ENCODE assay signal across 25 cellular contexts in genomic region chr3:71714595-71714994, GRCh38. TPM values are rescaled to one million over a fixed set of nuclear protein-coding genes. Genes with fewer than 3 reads are reported as not detected.
A peak's percentile ranks its signal among the peaks of the same experiment; 100 is the strongest.
DNase-seq lines count a peak whose midpoint lies in the region; ATAC-seq and TF ChIP-seq lines count a peak whose summit lies in the region.
"Had no signal": no experiment of that assay in that cellular context is flagged by ENCODE, and none has a peak within 500 bp of the region (broad histone marks: within the 10 kb centered on the region; RNA-seq: fewer than 3 reads in every experiment).

No MANE protein-coding gene starts in this region.

- intact Hi-C loops in CD4-positive, alpha-beta memory T cell (cut with micrococcal nuclease), result no loop called here

- H3K4me1 Mint-ChIP-seq in activated T-cell treated with anti-CD3 and anti-CD28 coated beads, Interleukin-2, amount 50 U/mL, for 24 hours (ENCODE audit: low read depth), result peaks cover 90% of the 10 kb centered on the region
- peaks cover 68% of the 10 kb centered on the region for H3K4me1 Mint-ChIP-seq in activated T-cell treated with anti-CD3 and anti-CD28 coated beads, Interleukin-2, amount 50 U/mL, for 72 hours (ENCODE audit: low read depth)
- H3K4me1 Mint-ChIP-seq in CD4-positive, alpha-beta memory T cell, result peaks cover 77 to 98% (median 87%) of the 10 kb centered on the region in 4 donors
- H3K4me1 Mint-ChIP-seq in T-cell, result peaks cover 95 to 99% (median 96%) of the 10 kb centered on the region in 3 donors
- H3K4me1 Mint-ChIP-seq: B cell had no signal

- CTCF ChIA-PET in CD4-positive, alpha-beta memory T cell (lab: Charles Lee; ENCODE audit: partially characterized antibody), result interaction anchor here (1.9 to 5.5 kb wide), 3 partner anchors 9 to 952 kb away, joined by 6 to 100 read pairs (median 7); no protein-coding TSS in a partner anchor
- CTCF ChIA-PET in T-cell (lab: Charles Lee), result interaction anchor here (0.6 to 0.9 kb wide), 2 partner anchors 10 to 1105 kb away, joined by 3 read pairs; no protein-coding TSS in a partner anchor

- H3K4me3 ChIP-seq in CD4-positive, alpha-beta memory T cell (ENCODE audit: low read length in 2 of 2), result no peak overlapping the region
- H3K4me3 ChIP-seq in neutrophil (ENCODE audit: low read depth in 1 of 2, low read length in 1 of 2) (no peak overlapping the region), SJCRH30 (no peak overlapping the region)
- H3K4me3 ChIP-seq: A549 had no signal

- H3K9me3 Mint-ChIP-seq in activated T-cell treated with anti-CD3 and anti-CD28 coated beads, Interleukin-2, amount 50 U/mL, for 24 hours, result no peaks in the 10 kb centered on the region
- H3K9me3 Mint-ChIP-seq in activated T-cell treated with anti-CD3 and anti-CD28 coated beads, Interleukin-2, amount 50 U/mL, for 72 hours, result no peaks in the 10 kb centered on the region
- no peaks in the 10 kb centered on the region for H3K9me3 Mint-ChIP-seq in CD4-positive, alpha-beta memory T cell
- no peaks in the 10 kb centered on the region for H3K9me3 Mint-ChIP-seq in T-cell

- H3K36me3 Mint-ChIP-seq in activated T-cell treated with anti-CD3 and anti-CD28 coated beads, Interleukin-2, amount 50 U/mL, for 24 hours (ENCODE audit: low read depth), result peaks cover 9% of the 10 kb centered on the region
- H3K36me3 Mint-ChIP-seq in activated T-cell treated with anti-CD3 and anti-CD28 coated beads, Interleukin-2, amount 50 U/mL, for 72 hours (ENCODE audit: insufficient read depth in 2 of 2), result peaks cover 0 to 3% of the 10 kb centered on the region in 2 donors
- peaks cover 8 to 34% of the 10 kb centered on the region in 2 donors for H3K36me3 Mint-ChIP-seq in CD4-positive, alpha-beta memory T cell
- H3K36me3 Mint-ChIP-seq in T-cell, result peaks cover 11% of the 10 kb centered on the region

- H3K4me1 ChIP-seq in CD4-positive, alpha-beta memory T cell (ENCODE audit: insufficient read depth, low read length), result peaks cover 100% of the 10 kb centered on the region
- peaks cover 61 to 67% of the 10 kb centered on the region in 2 experiments for H3K4me1 ChIP-seq in neutrophil (ENCODE audit: control insufficient read depth in 1 of 2, insufficient read depth in 1 of 2, low read depth in 1 of 2, low read length in 1 of 2)
- no peaks in the 10 kb centered on the region for H3K4me1 ChIP-seq in SJCRH30
- H3K4me1 ChIP-seq: A549 had no signal

- no peak for ATAC-seq in activated T-cell treated with anti-CD3 and anti-CD28 coated beads, Interleukin-2, amount 50 U/mL, for 72 hours (replicated peaks in 1 of 2)
- ATAC-seq in T-cell (replicated peaks in 1 of 4), result no peak
- ATAC-seq: A549, PC-3 had no signal

- no peak overlapping the region for H3K27ac ChIP-seq in CD4-positive, alpha-beta memory T cell (ENCODE audit: low read depth, low read length)
- H3K27ac ChIP-seq in neutrophil (peak overlapping the region; percentile 30), SJCRH30 (no peak overlapping the region)
- H3K27ac ChIP-seq: A549 had no signal

- peak overlapping the region; percentile 68 for H3K27ac Mint-ChIP-seq in activated T-cell treated with anti-CD3 and anti-CD28 coated beads, Interleukin-2, amount 50 U/mL, for 24 hours
- no peak overlapping the region for H3K27ac Mint-ChIP-seq in activated T-cell treated with anti-CD3 and anti-CD28 coated beads, Interleukin-2, amount 50 U/mL, for 72 hours
- peak overlapping the region; percentile 25 to 70 (median 64) for H3K27ac Mint-ChIP-seq in CD4-positive, alpha-beta memory T cell
- peak overlapping the region; percentile 0 to 30 for H3K27ac Mint-ChIP-seq in T-cell
- H3K27ac Mint-ChIP-seq: B cell had no signal

- H3K27me3 Mint-ChIP-seq in activated T-cell treated with anti-CD3 and anti-CD28 coated beads, Interleukin-2, amount 50 U/mL, for 24 hours, result no peaks in the 10 kb centered on the region
- no peaks in the 10 kb centered on the region for H3K27me3 Mint-ChIP-seq in activated T-cell treated with anti-CD3 and anti-CD28 coated beads, Interleukin-2, amount 50 U/mL, for 72 hours (ENCODE audit: low read depth)
- H3K27me3 Mint-ChIP-seq in CD4-positive, alpha-beta memory T cell, result no peaks in the 10 kb centered on the region
- no peaks in the 10 kb centered on the region for H3K27me3 Mint-ChIP-seq in T-cell

- POLR2A ChIA-PET in CD4-positive, alpha-beta memory T cell (lab: Charles Lee; ENCODE audit: partially characterized antibody), result interaction anchor here (1.0 to 1.5 kb wide), 2 partner anchors 10 to 204 kb away, joined by 3 to 7 read pairs; partner anchors contain the start of gene EIF4E3
- POLR2A ChIA-PET in T-cell (lab: Charles Lee), result no interaction called here

- DNase-seq in activated T-cell treated with anti-CD3 and anti-CD28 coated beads, Interleukin-2, amount 50 U/mL, for 24 hours, result no peak
- no peak for DNase-seq in activated T-cell treated with anti-CD3 and anti-CD28 coated beads, Interleukin-2, amount 50 U/mL, for 72 hours
- DNase-seq in CD4-positive, alpha-beta memory T cell, result no peak
- DNase-seq in T-cell (no peak), NCI-H146 treated with DMSO at 0.1 percent for 48 hours (lab: John Stamatoyannopoulos, UW; ENCODE audit: unreplicated experiment) (no peak), SJCRH30 (no peak)
- DNase-seq: Calu3, DMS153, GOT3, HCEC 1CT, KBM-7, MM.1S, NCI-H1048, NCI-H1417 treated with DMSO at 0.1 percent for 48 hours, NCI-H187 treated with DMSO at 0.1 percent for 48 hours, NCI-H446, NCI-H526, PC-3, Right ventricle myocardium superior had no signal

- no peak overlapping the region for H3K4me3 Mint-ChIP-seq in activated T-cell treated with anti-CD3 and anti-CD28 coated beads, Interleukin-2, amount 50 U/mL, for 24 hours
- H3K4me3 Mint-ChIP-seq in activated T-cell treated with anti-CD3 and anti-CD28 coated beads, Interleukin-2, amount 50 U/mL, for 72 hours, result no peak overlapping the region
- H3K4me3 Mint-ChIP-seq in CD4-positive, alpha-beta memory T cell, result peak overlapping the region in 3 of 8 donors; percentile 3 to 47 (median 36)
- H3K4me3 Mint-ChIP-seq in T-cell, result no peak overlapping the region
- H3K4me3 Mint-ChIP-seq: B cell, CD14-positive monocyte had no signal

- no peak for TF ChIP-seq CTCF in neutrophil (IDR thresholded peaks at IDR 0.05)

- H3K27me3 ChIP-seq in CD4-positive, alpha-beta memory T cell (ENCODE audit: insufficient read depth, low read length), result no peaks in the 10 kb centered on the region
- H3K27me3 ChIP-seq in neutrophil (no peaks in the 10 kb centered on the region), SJCRH30 (no peaks in the 10 kb centered on the region)

- H3K36me3 ChIP-seq in CD4-positive, alpha-beta memory T cell (ENCODE audit: insufficient read depth, low read length), result peaks cover 13% of the 10 kb centered on the region
- H3K36me3 ChIP-seq in neutrophil, result peaks cover 36% of the 10 kb centered on the region
- no peaks in the 10 kb centered on the region for H3K36me3 ChIP-seq in SJCRH30

- no peaks in the 10 kb centered on the region for H3K9me3 ChIP-seq in CD4-positive, alpha-beta memory T cell (ENCODE audit: control insufficient read depth in 1 of 2, low read length in 2 of 2)
- H3K9me3 ChIP-seq in neutrophil (no peaks in the 10 kb centered on the region), SJCRH30 (replicated peaks) (no peaks in the 10 kb centered on the region)
- H3K9me3 ChIP-seq: A549 had no signal

RNA-seq across cellular contexts. Expression of gene EIF4E3, which starts 10.6 kb away (rescaled TPM):
- 10 to 100 TPM; 51.8 to 70.1 TPM for total RNA-seq in activated T-cell treated with anti-CD3 and anti-CD28 coated beads, Interleukin-2, amount 50 U/mL, for 72 hours
- total RNA-seq in CD4-positive, alpha-beta memory T cell, result 10 to 100 TPM; 51.5 to 58.7 TPM
- 10 to 100 TPM; 40.7 to 55.1 TPM for polyA plus RNA-seq in CD4-positive, alpha-beta memory T cell
- 10 to 100 TPM; 32.3 to 62.5 (median 58.6) TPM for total RNA-seq in T-cell
- 0.20 and 0.23 TPM in 2 replicates for total RNA-seq in SJCRH30 (2014; rRNA removed; shearing (Covaris generic))

RNA-seq across cellular contexts. Expression of gene GPR27, which starts 39.1 kb away (rescaled TPM):
- total RNA-seq in activated T-cell treated with anti-CD3 and anti-CD28 coated beads, Interleukin-2, amount 50 U/mL, for 72 hours, result 1 to 10 TPM in 1 of 2 donors, under 1 TPM in 1; 0.90 to 2.5 TPM
- under 1 TPM; 0.17 to 0.38 TPM for total RNA-seq in CD4-positive, alpha-beta memory T cell
- polyA plus RNA-seq in CD4-positive, alpha-beta memory T cell, result 1 to 10 TPM in 1 of 2 donors, under 1 TPM in 1; 0.79 to 1.4 TPM
- total RNA-seq in T-cell, result 1 to 10 TPM in 2 of 5 donors, under 1 TPM in 3; 0.42 to 1.3 (median 0.73) TPM
- total RNA-seq in SJCRH30 (2014; rRNA removed; shearing (Covaris generic)), result not detected in 2 replicates
- total RNA-seq: B cell, HT1080, RPMI7951 had no signal

Comparison
In these comparisons a context has a peak if more than half of its experiments do, and no peak if none do; other contexts are left out.
1. RNA of gene EIF4E3, which starts 10.6 kb away (total RNA-seq): 51.8 to 70.1 TPM in activated T-cell treated with anti-CD3 and anti-CD28 coated beads, Interleukin-2, amount 50 U/mL, for 72 hours, 51.5 to 58.7 TPM in CD4-positive, alpha-beta memory T cell and 32.3 to 62.5 TPM in T-cell; 0.20 to 0.23 TPM in SJCRH30; every median in the first group is over 10 times any median in the second.